ENCODE assay signal across 2 cellular contexts in the genomic region with DNA sequence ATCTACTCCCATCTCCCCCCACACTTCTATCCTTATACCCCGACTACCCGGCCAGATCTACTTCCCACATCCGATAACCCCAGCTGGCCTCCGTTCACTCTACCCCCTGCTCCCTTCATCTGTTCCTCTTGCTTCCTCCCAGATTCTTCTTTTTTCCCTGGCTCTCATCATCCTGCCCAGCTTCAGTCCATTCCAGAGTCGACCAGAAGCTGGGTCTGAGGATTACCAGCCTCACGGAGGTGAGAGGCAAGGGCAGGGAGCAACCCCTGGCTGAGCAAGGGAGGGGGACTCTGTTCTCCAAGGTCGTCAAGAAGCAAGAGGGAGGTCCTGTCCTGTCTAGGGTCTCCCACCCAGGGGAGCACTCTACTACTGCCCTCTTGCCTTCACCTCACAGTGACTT.
A peak's percentile ranks its signal among the peaks of the same experiment; 100 is the strongest.
TF ChIP-seq lines count a peak whose summit lies in the region.

No MANE protein-coding gene starts in this region.

TF ChIP-seq in GM23338, 12 proteins besides CTCF, POLR2A, EP300 and RAD21:
- TF ChIP-seq, protein P1, sequence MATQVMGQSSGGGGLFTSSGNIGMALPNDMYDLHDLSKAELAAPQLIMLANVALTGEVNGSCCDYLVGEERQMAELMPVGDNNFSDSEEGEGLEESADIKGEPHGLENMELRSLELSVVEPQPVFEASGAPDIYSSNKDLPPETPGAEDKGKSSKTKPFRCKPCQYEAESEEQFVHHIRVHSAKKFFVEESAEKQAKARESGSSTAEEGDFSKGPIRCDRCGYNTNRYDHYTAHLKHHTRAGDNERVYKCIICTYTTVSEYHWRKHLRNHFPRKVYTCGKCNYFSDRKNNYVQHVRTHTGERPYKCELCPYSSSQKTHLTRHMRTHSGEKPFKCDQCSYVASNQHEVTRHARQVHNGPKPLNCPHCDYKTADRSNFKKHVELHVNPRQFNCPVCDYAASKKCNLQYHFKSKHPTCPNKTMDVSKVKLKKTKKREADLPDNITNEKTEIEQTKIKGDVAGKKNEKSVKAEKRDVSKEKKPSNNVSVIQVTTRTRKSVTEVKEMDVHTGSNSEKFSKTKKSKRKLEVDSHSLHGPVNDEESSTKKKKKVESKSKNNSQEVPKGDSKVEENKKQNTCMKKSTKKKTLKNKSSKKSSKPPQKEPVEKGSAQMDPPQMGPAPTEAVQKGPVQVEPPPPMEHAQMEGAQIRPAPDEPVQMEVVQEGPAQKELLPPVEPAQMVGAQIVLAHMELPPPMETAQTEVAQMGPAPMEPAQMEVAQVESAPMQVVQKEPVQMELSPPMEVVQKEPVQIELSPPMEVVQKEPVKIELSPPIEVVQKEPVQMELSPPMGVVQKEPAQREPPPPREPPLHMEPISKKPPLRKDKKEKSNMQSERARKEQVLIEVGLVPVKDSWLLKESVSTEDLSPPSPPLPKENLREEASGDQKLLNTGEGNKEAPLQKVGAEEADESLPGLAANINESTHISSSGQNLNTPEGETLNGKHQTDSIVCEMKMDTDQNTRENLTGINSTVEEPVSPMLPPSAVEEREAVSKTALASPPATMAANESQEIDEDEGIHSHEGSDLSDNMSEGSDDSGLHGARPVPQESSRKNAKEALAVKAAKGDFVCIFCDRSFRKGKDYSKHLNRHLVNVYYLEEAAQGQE (IDR thresholded peaks at IDR 0.05; ENCODE audit: unreplicated experiment), result no peak

TF ChIP-seq in GM12878, 131 proteins besides CTCF, POLR2A, EP300 and RAD21:
- TF ChIP-seq, protein P2, sequence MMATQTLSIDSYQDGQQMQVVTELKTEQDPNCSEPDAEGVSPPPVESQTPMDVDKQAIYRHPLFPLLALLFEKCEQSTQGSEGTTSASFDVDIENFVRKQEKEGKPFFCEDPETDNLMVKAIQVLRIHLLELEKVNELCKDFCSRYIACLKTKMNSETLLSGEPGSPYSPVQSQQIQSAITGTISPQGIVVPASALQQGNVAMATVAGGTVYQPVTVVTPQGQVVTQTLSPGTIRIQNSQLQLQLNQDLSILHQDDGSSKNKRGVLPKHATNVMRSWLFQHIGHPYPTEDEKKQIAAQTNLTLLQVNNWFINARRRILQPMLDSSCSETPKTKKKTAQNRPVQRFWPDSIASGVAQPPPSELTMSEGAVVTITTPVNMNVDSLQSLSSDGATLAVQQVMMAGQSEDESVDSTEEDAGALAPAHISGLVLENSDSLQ (IDR thresholded peaks at IDR 0.05), result no peak
- TF ChIP-seq, protein P3, sequence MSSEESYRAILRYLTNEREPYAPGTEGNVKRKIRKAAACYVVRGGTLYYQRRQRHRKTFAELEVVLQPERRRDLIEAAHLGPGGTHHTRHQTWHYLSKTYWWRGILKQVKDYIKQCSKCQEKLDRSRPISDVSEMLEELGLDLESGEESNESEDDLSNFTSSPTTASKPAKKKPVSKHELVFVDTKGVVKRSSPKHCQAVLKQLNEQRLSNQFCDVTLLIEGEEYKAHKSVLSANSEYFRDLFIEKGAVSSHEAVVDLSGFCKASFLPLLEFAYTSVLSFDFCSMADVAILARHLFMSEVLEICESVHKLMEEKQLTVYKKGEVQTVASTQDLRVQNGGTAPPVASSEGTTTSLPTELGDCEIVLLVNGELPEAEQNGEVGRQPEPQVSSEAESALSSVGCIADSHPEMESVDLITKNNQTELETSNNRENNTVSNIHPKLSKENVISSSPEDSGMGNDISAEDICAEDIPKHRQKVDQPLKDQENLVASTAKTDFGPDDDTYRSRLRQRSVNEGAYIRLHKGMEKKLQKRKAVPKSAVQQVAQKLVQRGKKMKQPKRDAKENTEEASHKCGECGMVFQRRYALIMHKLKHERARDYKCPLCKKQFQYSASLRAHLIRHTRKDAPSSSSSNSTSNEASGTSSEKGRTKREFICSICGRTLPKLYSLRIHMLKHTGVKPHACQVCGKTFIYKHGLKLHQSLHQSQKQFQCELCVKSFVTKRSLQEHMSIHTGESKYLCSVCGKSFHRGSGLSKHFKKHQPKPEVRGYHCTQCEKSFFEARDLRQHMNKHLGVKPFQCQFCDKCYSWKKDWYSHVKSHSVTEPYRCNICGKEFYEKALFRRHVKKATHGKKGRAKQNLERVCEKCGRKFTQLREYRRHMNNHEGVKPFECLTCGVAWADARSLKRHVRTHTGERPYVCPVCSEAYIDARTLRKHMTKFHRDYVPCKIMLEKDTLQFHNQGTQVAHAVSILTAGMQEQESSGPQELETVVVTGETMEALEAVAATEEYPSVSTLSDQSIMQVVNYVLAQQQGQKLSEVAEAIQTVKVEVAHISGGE (CRISPR knock-in tag; IDR thresholded peaks at IDR 0.05), result no peak
- TF ChIP-seq SP1 (IDR thresholded peaks at IDR 0.05; ENCODE audit: low read depth, low read length), result no peak
- 0 out of 2 replicates have a peak, but pooled peaks have one; percentile 17 for TF ChIP-seq SMAD5 (IDR thresholded peaks at IDR 0.05; ENCODE audit: low read depth)
